In the genomic region with DNA sequence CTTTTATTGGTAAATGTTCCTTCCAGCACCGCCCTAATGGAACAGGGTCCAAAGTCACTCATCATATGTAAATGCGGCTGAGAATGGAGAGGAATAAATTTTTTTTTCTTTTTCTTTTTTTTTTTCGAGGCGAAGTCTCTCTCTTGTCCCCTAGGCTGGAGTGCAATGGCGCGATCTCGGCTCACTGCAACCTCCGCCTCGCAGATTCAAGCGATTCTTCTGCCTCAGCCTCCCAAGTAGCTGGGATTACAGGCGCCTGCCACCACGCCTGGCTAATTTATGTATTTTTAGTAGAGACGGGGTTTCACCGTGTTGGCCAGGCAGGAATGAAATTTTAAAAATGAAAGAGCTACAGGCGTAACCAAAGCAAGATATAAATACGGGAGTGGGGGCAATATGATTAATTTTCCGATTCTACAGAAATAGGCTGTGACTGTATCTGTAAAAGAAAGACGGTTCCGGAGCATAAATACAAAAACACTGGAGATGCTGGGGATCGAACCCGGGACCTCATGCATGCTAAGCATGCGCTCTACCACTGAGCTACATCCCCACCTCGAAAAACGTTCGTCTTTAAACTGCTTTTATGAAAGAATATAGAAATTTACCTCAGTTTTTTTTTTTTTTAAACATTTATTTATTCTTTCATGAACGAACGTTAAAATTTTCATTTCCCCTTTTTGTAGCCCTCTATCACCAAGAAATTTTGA, we compare ENCODE assay signal across 1 cellular context.
TF ChIP-seq lines count a peak whose summit lies in the region.

No MANE protein-coding gene starts in this region.

TF ChIP-seq in HepG2, 621 proteins besides CTCF, POLR2A, EP300 and RAD21 (continued from another document and continues in another):
- TF ChIP-seq, protein P1, sequence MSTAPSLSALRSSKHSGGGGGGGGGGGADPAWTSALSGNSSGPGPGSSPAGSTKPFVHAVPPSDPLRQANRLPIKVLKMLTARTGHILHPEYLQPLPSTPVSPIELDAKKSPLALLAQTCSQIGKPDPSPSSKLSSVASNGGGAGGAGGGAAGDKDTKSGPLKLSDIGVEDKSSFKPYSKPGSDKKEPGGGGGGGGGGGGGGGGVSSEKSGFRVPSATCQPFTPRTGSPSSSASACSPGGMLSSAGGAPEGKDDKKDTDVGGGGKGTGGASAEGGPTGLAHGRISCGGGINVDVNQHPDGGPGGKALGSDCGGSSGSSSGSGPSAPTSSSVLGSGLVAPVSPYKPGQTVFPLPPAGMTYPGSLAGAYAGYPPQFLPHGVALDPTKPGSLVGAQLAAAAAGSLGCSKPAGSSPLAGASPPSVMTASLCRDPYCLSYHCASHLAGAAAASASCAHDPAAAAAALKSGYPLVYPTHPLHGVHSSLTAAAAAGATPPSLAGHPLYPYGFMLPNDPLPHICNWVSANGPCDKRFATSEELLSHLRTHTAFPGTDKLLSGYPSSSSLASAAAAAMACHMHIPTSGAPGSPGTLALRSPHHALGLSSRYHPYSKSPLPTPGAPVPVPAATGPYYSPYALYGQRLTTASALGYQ (CRISPR knock-in tag; IDR thresholded peaks at IDR 0.05) = no peak
- TF ChIP-seq SNAPC2 (CRISPR knock-in tag; IDR thresholded peaks at IDR 0.05) (no peak; the same call in 1 of the 2 replicates), KAT8 (CRISPR knock-in tag; IDR thresholded peaks at IDR 0.05) (peak; percentile 79), STAT6 (CRISPR knock-in tag; IDR thresholded peaks at IDR 0.05; ENCODE audit: borderline replicate concordance) (no peak), ZKSCAN1 (IDR thresholded peaks at IDR 0.05; ENCODE audit: low read length) (no peak), CENPT (CRISPR knock-in tag; IDR thresholded peaks at IDR 0.05; ENCODE audit: low read depth) (no peak), ETS1 (CRISPR knock-in tag; IDR thresholded peaks at IDR 0.05) (no peak), MTERF4 (CRISPR knock-in tag; IDR thresholded peaks at IDR 0.05) (no peak), ZNF703 (CRISPR knock-in tag; IDR thresholded peaks at IDR 0.05; ENCODE audit: borderline replicate concordance) (no peak), MED13 (CRISPR knock-in tag; IDR thresholded peaks at IDR 0.05) (no peak), ZSCAN30 (CRISPR knock-in tag; IDR thresholded peaks at IDR 0.05) (no peak), EZH2 (conservative IDR thresholded peaks at IDR 0.05; ENCODE audit: low read depth, low read length) (no peak), ZBTB42 (CRISPR knock-in tag; IDR thresholded peaks at IDR 0.05) (no peak), FOXK1 (CRISPR knock-in tag; IDR thresholded peaks at IDR 0.05; ENCODE audit: borderline replicate concordance, low read depth) (no peak; the same call in 1 of the 2 replicates), ZNF589 (CRISPR knock-in tag; conservative IDR thresholded peaks at IDR 0.05) (no peak), SUZ12 (IDR thresholded peaks at IDR 0.05; ENCODE audit: low read depth, low read length) (no peak), SNRNP70 (IDR thresholded peaks at IDR 0.05; ENCODE audit: low read depth, low read length) (no peak), ZNF282 (IDR thresholded peaks at IDR 0.05; ENCODE audit: partially characterized antibody) (no peak), ZHX1 (CRISPR knock-in tag; IDR thresholded peaks at IDR 0.05; ENCODE audit: low read depth) (no peak), SP1 (IDR thresholded peaks at IDR 0.05) (no peak), SP1 (CRISPR knock-in tag; IDR thresholded peaks at IDR 0.05) (0 out of 2 replicates have a peak, but pooled peaks have one; percentile 21), THRA (CRISPR knock-in tag; IDR thresholded peaks at IDR 0.05; ENCODE audit: borderline replicate concordance) (peak; percentile 48; the same call in 1 of the 2 replicates), SOX5 (CRISPR knock-in tag; IDR thresholded peaks at IDR 0.05; ENCODE audit: borderline replicate concordance) (peak; percentile 43; the same call in 1 of the 2 replicates), NR3C1 (CRISPR knock-in tag; IDR thresholded peaks at IDR 0.05) (no peak), NR2F6 (IDR thresholded peaks at IDR 0.05) (no peak), NR2F6 (CRISPR knock-in tag; IDR thresholded peaks at IDR 0.05) (no peak), ZXDC (CRISPR knock-in tag; IDR thresholded peaks at IDR 0.05) (no peak), NFE2L1 (CRISPR knock-in tag; IDR thresholded peaks at IDR 0.05; ENCODE audit: borderline replicate concordance) (no peak), ZNF17 (CRISPR knock-in tag; IDR thresholded peaks at IDR 0.05) (no peak), ZNF12 (CRISPR knock-in tag; IDR thresholded peaks at IDR 0.05) (no peak), MLXIP (CRISPR knock-in tag; IDR thresholded peaks at IDR 0.05; ENCODE audit: borderline replicate concordance) (no peak), ZNF772 (CRISPR knock-in tag; IDR thresholded peaks at IDR 0.05) (no peak), HNF4G (IDR thresholded peaks at IDR 0.05; ENCODE audit: borderline replicate concordance, low read depth, low read length) (no peak), HNF4G (CRISPR knock-in tag; IDR thresholded peaks at IDR 0.05; ENCODE audit: borderline replicate concordance, low read depth) (no peak), FOXC1 (CRISPR knock-in tag; IDR thresholded peaks at IDR 0.05; ENCODE audit: borderline replicate concordance) (no peak), ZNF235 (CRISPR knock-in tag; IDR thresholded peaks at IDR 0.05; ENCODE audit: borderline replicate concordance) (no peak), KDM5B (CRISPR knock-in tag; IDR thresholded peaks at IDR 0.05; ENCODE audit: borderline replicate concordance) (no peak), SMC3 (IDR thresholded peaks at IDR 0.05; ENCODE audit: low read length) (no peak), ADNP (CRISPR knock-in tag; IDR thresholded peaks at IDR 0.05) (no peak), ZNF691 (CRISPR knock-in tag; IDR thresholded peaks at IDR 0.05; ENCODE audit: borderline replicate concordance, low read depth) (no peak), GPBP1L1 (CRISPR knock-in tag; IDR thresholded peaks at IDR 0.05) (no peak)
